1 cellular context compared by ENCODE assay signal in genomic region chr4:182578402-182578801, GRCh38.
TF ChIP-seq lines count a peak whose summit lies in the region.

No MANE protein-coding gene starts in this region.

TF ChIP-seq in HEK293, 187 proteins besides CTCF, POLR2A, EP300 and RAD21 (continued from another document and continues in another):
- TF ChIP-seq, protein P1, sequence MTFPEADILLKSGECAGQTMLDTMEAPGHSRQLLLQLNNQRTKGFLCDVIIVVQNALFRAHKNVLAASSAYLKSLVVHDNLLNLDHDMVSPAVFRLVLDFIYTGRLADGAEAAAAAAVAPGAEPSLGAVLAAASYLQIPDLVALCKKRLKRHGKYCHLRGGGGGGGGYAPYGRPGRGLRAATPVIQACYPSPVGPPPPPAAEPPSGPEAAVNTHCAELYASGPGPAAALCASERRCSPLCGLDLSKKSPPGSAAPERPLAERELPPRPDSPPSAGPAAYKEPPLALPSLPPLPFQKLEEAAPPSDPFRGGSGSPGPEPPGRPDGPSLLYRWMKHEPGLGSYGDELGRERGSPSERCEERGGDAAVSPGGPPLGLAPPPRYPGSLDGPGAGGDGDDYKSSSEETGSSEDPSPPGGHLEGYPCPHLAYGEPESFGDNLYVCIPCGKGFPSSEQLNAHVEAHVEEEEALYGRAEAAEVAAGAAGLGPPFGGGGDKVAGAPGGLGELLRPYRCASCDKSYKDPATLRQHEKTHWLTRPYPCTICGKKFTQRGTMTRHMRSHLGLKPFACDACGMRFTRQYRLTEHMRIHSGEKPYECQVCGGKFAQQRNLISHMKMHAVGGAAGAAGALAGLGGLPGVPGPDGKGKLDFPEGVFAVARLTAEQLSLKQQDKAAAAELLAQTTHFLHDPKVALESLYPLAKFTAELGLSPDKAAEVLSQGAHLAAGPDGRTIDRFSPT (tag by site-specific recombination; IDR thresholded peaks at IDR 0.05) = no peak
- TF ChIP-seq ZNF169 (tag by site-specific recombination; IDR thresholded peaks at IDR 0.05) = no peak
- 0 out of 2 replicates have a peak, but pooled peaks have one; percentile 15 for TF ChIP-seq ZNF692 (tag by site-specific recombination; IDR thresholded peaks at IDR 0.05)
- TF ChIP-seq, protein P2, sequence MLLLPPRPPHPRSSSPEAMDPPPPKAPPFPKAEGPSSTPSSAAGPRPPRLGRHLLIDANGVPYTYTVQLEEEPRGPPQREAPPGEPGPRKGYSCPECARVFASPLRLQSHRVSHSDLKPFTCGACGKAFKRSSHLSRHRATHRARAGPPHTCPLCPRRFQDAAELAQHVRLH (tag by site-specific recombination; IDR thresholded peaks at IDR 0.05) = no peak
- TF ChIP-seq ZEB2 (tag by site-specific recombination; IDR thresholded peaks at IDR 0.05) = peak; percentile 50; the same call in 1 of the 2 replicates
- TF ChIP-seq ZNF549 (tag by site-specific recombination; IDR thresholded peaks at IDR 0.05) = no peak
- TF ChIP-seq ZNF10 (tag by site-specific recombination; IDR thresholded peaks at IDR 0.05) = peak; percentile 52; the same call in 1 of the 2 replicates
- TF ChIP-seq GLIS2 (tag by site-specific recombination; IDR thresholded peaks at IDR 0.05) = no peak
- no peak for TF ChIP-seq ZNF404 (tag by site-specific recombination; IDR thresholded peaks at IDR 0.05)
- TF ChIP-seq PRDM1 (tag by site-specific recombination; IDR thresholded peaks at IDR 0.05) = peak; percentile 37
- TF ChIP-seq ZNF623 (tag by site-specific recombination; IDR thresholded peaks at IDR 0.05) = no peak
- TF ChIP-seq ZNF837 (tag by site-specific recombination; IDR thresholded peaks at IDR 0.05) = no peak
- TF ChIP-seq ZNF19 (tag by site-specific recombination; IDR thresholded peaks at IDR 0.05; ENCODE audit: low read depth) = no peak
- peak; percentile 77 for TF ChIP-seq ZNF366 (tag by site-specific recombination; conservative IDR thresholded peaks at IDR 0.05)
- TF ChIP-seq ZNF514 (tag by site-specific recombination; IDR thresholded peaks at IDR 0.05) = no peak
- no peak for TF ChIP-seq SCRT2 (tag by site-specific recombination; IDR thresholded peaks at IDR 0.05)
- TF ChIP-seq ZBTB8A (tag by site-specific recombination; IDR thresholded peaks at IDR 0.05) = no peak
- no peak for TF ChIP-seq ZXDB (tag by site-specific recombination; IDR thresholded peaks at IDR 0.05)
- no peak for TF ChIP-seq GLIS1 (tag by site-specific recombination; IDR thresholded peaks at IDR 0.05)
- TF ChIP-seq, protein P3, sequence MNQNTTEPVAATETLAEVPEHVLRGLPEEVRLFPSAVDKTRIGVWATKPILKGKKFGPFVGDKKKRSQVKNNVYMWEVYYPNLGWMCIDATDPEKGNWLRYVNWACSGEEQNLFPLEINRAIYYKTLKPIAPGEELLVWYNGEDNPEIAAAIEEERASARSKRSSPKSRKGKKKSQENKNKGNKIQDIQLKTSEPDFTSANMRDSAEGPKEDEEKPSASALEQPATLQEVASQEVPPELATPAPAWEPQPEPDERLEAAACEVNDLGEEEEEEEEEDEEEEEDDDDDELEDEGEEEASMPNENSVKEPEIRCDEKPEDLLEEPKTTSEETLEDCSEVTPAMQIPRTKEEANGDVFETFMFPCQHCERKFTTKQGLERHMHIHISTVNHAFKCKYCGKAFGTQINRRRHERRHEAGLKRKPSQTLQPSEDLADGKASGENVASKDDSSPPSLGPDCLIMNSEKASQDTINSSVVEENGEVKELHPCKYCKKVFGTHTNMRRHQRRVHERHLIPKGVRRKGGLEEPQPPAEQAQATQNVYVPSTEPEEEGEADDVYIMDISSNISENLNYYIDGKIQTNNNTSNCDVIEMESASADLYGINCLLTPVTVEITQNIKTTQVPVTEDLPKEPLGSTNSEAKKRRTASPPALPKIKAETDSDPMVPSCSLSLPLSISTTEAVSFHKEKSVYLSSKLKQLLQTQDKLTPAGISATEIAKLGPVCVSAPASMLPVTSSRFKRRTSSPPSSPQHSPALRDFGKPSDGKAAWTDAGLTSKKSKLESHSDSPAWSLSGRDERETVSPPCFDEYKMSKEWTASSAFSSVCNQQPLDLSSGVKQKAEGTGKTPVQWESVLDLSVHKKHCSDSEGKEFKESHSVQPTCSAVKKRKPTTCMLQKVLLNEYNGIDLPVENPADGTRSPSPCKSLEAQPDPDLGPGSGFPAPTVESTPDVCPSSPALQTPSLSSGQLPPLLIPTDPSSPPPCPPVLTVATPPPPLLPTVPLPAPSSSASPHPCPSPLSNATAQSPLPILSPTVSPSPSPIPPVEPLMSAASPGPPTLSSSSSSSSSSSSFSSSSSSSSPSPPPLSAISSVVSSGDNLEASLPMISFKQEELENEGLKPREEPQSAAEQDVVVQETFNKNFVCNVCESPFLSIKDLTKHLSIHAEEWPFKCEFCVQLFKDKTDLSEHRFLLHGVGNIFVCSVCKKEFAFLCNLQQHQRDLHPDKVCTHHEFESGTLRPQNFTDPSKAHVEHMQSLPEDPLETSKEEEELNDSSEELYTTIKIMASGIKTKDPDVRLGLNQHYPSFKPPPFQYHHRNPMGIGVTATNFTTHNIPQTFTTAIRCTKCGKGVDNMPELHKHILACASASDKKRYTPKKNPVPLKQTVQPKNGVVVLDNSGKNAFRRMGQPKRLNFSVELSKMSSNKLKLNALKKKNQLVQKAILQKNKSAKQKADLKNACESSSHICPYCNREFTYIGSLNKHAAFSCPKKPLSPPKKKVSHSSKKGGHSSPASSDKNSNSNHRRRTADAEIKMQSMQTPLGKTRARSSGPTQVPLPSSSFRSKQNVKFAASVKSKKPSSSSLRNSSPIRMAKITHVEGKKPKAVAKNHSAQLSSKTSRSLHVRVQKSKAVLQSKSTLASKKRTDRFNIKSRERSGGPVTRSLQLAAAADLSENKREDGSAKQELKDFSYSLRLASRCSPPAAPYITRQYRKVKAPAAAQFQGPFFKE (tag by site-specific recombination; IDR thresholded peaks at IDR 0.05; ENCODE audit: borderline replicate concordance) = no peak
- no peak for TF ChIP-seq ZNF114 (tag by site-specific recombination; IDR thresholded peaks at IDR 0.05)
- TF ChIP-seq ZSCAN30 (tag by site-specific recombination; IDR thresholded peaks at IDR 0.05) = no peak
- TF ChIP-seq KLF10 (tag by site-specific recombination; IDR thresholded peaks at IDR 0.05) = no peak
- TF ChIP-seq ZNF639 (tag by site-specific recombination; IDR thresholded peaks at IDR 0.05) = no peak
- no peak for TF ChIP-seq ZNF350 (tag by site-specific recombination; IDR thresholded peaks at IDR 0.05)
- no peak for TF ChIP-seq ZBTB7A (tag by site-specific recombination; IDR thresholded peaks at IDR 0.05; ENCODE audit: low read depth)
- TF ChIP-seq ZNF776 (tag by site-specific recombination; IDR thresholded peaks at IDR 0.05; ENCODE audit: borderline replicate concordance) = no peak
- no peak for TF ChIP-seq SCRT1 (tag by site-specific recombination; IDR thresholded peaks at IDR 0.05; ENCODE audit: borderline replicate concordance)
- TF ChIP-seq, protein P4, sequence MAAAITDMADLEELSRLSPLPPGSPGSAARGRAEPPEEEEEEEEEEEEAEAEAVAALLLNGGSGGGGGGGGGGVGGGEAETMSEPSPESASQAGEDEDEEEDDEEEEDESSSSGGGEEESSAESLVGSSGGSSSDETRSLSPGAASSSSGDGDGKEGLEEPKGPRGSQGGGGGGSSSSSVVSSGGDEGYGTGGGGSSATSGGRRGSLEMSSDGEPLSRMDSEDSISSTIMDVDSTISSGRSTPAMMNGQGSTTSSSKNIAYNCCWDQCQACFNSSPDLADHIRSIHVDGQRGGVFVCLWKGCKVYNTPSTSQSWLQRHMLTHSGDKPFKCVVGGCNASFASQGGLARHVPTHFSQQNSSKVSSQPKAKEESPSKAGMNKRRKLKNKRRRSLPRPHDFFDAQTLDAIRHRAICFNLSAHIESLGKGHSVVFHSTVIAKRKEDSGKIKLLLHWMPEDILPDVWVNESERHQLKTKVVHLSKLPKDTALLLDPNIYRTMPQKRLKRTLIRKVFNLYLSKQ (tag by site-specific recombination; IDR thresholded peaks at IDR 0.05; ENCODE audit: borderline replicate concordance) = no peak
- TF ChIP-seq ZNF629 (tag by site-specific recombination; IDR thresholded peaks at IDR 0.05) = peak; percentile 70
- TF ChIP-seq ZNF133 (tag by site-specific recombination; IDR thresholded peaks at IDR 0.05) = no peak
- TF ChIP-seq, protein P5, sequence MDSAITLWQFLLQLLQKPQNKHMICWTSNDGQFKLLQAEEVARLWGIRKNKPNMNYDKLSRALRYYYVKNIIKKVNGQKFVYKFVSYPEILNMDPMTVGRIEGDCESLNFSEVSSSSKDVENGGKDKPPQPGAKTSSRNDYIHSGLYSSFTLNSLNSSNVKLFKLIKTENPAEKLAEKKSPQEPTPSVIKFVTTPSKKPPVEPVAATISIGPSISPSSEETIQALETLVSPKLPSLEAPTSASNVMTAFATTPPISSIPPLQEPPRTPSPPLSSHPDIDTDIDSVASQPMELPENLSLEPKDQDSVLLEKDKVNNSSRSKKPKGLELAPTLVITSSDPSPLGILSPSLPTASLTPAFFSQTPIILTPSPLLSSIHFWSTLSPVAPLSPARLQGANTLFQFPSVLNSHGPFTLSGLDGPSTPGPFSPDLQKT (IDR thresholded peaks at IDR 0.05; ENCODE audit: borderline replicate concordance, low read depth, low read length) = no peak
- no peak for TF ChIP-seq ZNF23 (tag by site-specific recombination; IDR thresholded peaks at IDR 0.05; ENCODE audit: borderline replicate concordance)
- TF ChIP-seq SP7 (tag by site-specific recombination; IDR thresholded peaks at IDR 0.05) = no peak
- TF ChIP-seq, protein P6, sequence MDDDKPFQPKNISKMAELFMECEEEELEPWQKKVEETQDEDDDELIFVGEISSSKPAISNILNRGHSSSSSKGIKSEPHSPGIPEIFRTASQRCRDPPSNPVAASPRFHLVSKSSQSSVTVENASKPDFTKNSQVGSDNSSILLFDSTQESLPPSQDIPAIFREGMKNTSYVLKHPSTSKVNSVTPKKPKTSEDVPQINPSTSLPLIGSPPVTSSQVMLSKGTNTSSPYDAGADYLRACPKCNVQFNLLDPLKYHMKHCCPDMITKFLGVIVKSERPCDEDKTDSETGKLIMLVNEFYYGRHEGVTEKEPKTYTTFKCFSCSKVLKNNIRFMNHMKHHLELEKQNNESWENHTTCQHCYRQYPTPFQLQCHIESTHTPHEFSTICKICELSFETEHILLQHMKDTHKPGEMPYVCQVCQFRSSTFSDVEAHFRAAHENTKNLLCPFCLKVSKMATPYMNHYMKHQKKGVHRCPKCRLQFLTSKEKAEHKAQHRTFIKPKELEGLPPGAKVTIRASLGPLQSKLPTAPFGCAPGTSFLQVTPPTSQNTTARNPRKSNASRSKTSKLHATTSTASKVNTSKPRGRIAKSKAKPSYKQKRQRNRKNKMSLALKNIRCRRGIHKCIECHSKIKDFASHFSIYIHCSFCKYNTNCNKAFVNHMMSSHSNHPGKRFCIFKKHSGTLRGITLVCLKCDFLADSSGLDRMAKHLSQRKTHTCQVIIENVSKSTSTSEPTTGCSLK (tag by site-specific recombination; IDR thresholded peaks at IDR 0.05) = no peak
- no peak for TF ChIP-seq ZNF747 (tag by site-specific recombination; IDR thresholded peaks at IDR 0.05)
- no peak for TF ChIP-seq SETDB1 (IDR thresholded peaks at IDR 0.05; ENCODE audit: insufficient read length, low read length)
- no peak for TF ChIP-seq SALL2 (tag by site-specific recombination; IDR thresholded peaks at IDR 0.05; ENCODE audit: borderline replicate concordance)
- TF ChIP-seq ZNF394 (tag by site-specific recombination; IDR thresholded peaks at IDR 0.05; ENCODE audit: borderline replicate concordance) = peak; percentile 17; the same call in 1 of the 2 replicates
- peak; percentile 20; the same call in 1 of the 2 replicates for TF ChIP-seq ZNF335 (tag by site-specific recombination; conservative IDR thresholded peaks at IDR 0.05)
- TF ChIP-seq, protein P7, sequence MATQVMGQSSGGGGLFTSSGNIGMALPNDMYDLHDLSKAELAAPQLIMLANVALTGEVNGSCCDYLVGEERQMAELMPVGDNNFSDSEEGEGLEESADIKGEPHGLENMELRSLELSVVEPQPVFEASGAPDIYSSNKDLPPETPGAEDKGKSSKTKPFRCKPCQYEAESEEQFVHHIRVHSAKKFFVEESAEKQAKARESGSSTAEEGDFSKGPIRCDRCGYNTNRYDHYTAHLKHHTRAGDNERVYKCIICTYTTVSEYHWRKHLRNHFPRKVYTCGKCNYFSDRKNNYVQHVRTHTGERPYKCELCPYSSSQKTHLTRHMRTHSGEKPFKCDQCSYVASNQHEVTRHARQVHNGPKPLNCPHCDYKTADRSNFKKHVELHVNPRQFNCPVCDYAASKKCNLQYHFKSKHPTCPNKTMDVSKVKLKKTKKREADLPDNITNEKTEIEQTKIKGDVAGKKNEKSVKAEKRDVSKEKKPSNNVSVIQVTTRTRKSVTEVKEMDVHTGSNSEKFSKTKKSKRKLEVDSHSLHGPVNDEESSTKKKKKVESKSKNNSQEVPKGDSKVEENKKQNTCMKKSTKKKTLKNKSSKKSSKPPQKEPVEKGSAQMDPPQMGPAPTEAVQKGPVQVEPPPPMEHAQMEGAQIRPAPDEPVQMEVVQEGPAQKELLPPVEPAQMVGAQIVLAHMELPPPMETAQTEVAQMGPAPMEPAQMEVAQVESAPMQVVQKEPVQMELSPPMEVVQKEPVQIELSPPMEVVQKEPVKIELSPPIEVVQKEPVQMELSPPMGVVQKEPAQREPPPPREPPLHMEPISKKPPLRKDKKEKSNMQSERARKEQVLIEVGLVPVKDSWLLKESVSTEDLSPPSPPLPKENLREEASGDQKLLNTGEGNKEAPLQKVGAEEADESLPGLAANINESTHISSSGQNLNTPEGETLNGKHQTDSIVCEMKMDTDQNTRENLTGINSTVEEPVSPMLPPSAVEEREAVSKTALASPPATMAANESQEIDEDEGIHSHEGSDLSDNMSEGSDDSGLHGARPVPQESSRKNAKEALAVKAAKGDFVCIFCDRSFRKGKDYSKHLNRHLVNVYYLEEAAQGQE (tag by site-specific recombination; IDR thresholded peaks at IDR 0.05) = no peak
- no peak for TF ChIP-seq MEIS1 (CRISPR knock-in tag; IDR thresholded peaks at IDR 0.05; ENCODE audit: borderline replicate concordance)
- TF ChIP-seq OSR2 (tag by site-specific recombination; IDR thresholded peaks at IDR 0.05) = no peak
- no peak for TF ChIP-seq ZNF558 (tag by site-specific recombination; IDR thresholded peaks at IDR 0.05)
- no peak for TF ChIP-seq ZNF768 (tag by site-specific recombination; IDR thresholded peaks at IDR 0.05)
- no peak for TF ChIP-seq HOXD13 (CRISPR knock-in tag; IDR thresholded peaks at IDR 0.05; ENCODE audit: borderline replicate concordance)
